ENCODE assay signal across 8 cellular contexts in genomic region chr5:107542831-107543231, GRCh38.
DNase-seq lines count a peak whose midpoint lies in the region; ATAC-seq and TF ChIP-seq lines count a peak whose summit lies in the region.

No MANE protein-coding gene starts in this region.

- no peaks in the 10 kb centered on the region for H3K36me3 Mint-ChIP-seq in CD4-positive, alpha-beta memory T cell

- no peak overlapping the region for H3K4me3 Mint-ChIP-seq in CD4-positive, alpha-beta memory T cell

- no peaks in the 10 kb centered on the region for H3K9me3 ChIP-seq in testis
- no peaks in the 10 kb centered on the region for H3K9me3 ChIP-seq in CD4-positive, alpha-beta memory T cell (ENCODE audit: control insufficient read depth in 1 of 2, low read length in 2 of 2)

- 48 to 62% methylated on average over 7 of the region's 7 CpGs for WGBS in testis, 2 donors

- H2AFZ ChIP-seq in KMS-11 (ENCODE audit: low read depth) = no peak overlapping the region

- H3K36me3 ChIP-seq in KMS-11 (ENCODE audit: insufficient read depth) (no peaks in the 10 kb centered on the region), brain microvascular endothelial cell (replicated peaks) (no peaks in the 10 kb centered on the region), kidney epithelial cell (ENCODE audit: control insufficient read depth, insufficient read depth, low read length) (no peaks in the 10 kb centered on the region), testis (ENCODE audit: low read depth, missing control alignments) (no peaks in the 10 kb centered on the region)
- H3K36me3 ChIP-seq in CD4-positive, alpha-beta memory T cell (ENCODE audit: insufficient read depth, low read length) = no peaks in the 10 kb centered on the region

- H3K4me1 ChIP-seq in KMS-11 (ENCODE audit: low read depth, poor library complexity, severe bottlenecking) (peaks cover 22% of the 10 kb centered on the region), testis (peaks cover 12% of the 10 kb centered on the region)
- H3K4me1 ChIP-seq in CD4-positive, alpha-beta memory T cell (ENCODE audit: insufficient read depth, low read length) = peaks cover 4% of the 10 kb centered on the region

- DNase-seq in brain microvascular endothelial cell (peak; percentile 59), kidney epithelial cell (ENCODE audit: low read depth) (peak; percentile 67), testis (peak; percentile 51), medulla oblongata (ENCODE audit: extremely low spot score) (no peak), GM20000 (ENCODE audit: low spot score) (no peak)
- no peak for DNase-seq in CD4-positive, alpha-beta memory T cell

- H3K9me3 Mint-ChIP-seq in CD4-positive, alpha-beta memory T cell = no peaks in the 10 kb centered on the region

- TF ChIP-seq CTCF in KMS-11 (conservative IDR thresholded peaks at IDR 0.05; ENCODE audit: low read depth, low read length) (no peak), brain microvascular endothelial cell (IDR thresholded peaks at IDR 0.05; ENCODE audit: low read depth, low read length, missing control alignments) (no peak), kidney epithelial cell (IDR thresholded peaks at IDR 0.05; ENCODE audit: insufficient read depth, low read length, poor library complexity, severe bottlenecking) (no peak), testis (IDR thresholded peaks at IDR 0.05) (no peak), GM20000 (IDR thresholded peaks at IDR 0.05; ENCODE audit: extremely low read depth, missing control alignments) (no peak)

- peaks cover 0 to 1% of the 10 kb centered on the region in 2 donors for H3K27me3 Mint-ChIP-seq in CD4-positive, alpha-beta memory T cell

- no peak overlapping the region for H3K27ac ChIP-seq in KMS-11
- H3K27ac ChIP-seq in brain microvascular endothelial cell = peak overlapping the region; percentile 54
- H3K27ac ChIP-seq in testis = no peak overlapping the region
- H3K27ac ChIP-seq in CD4-positive, alpha-beta memory T cell (ENCODE audit: low read depth, low read length) = no peak overlapping the region

- no peak overlapping the region for H3K27ac Mint-ChIP-seq in CD4-positive, alpha-beta memory T cell

- no peak overlapping the region for H3K4me3 ChIP-seq in KMS-11 (IDR thresholded peaks at IDR 0.05; ENCODE audit: insufficient read depth, low read depth, low read length)
- no peak overlapping the region for H3K4me3 ChIP-seq in brain microvascular endothelial cell (ENCODE audit: low read depth, low read length)
- H3K4me3 ChIP-seq in kidney epithelial cell (ENCODE audit: low read depth, low read length) = no peak overlapping the region
- H3K4me3 ChIP-seq in testis = no peak overlapping the region
- H3K4me3 ChIP-seq in CD4-positive, alpha-beta memory T cell (ENCODE audit: low read length in 2 of 2) = no peak overlapping the region

- H3K79me2 ChIP-seq in KMS-11 (ENCODE audit: insufficient read depth, low read depth) = no peaks in the 10 kb centered on the region

- no peaks in the 10 kb centered on the region for H4K20me1 ChIP-seq in KMS-11 (ENCODE audit: insufficient read depth)

- peaks cover 5 to 10% (median 8%) of the 10 kb centered on the region in 4 donors for H3K4me1 Mint-ChIP-seq in CD4-positive, alpha-beta memory T cell

- in situ Hi-C loops in brain microvascular endothelial cell (cut with HindIII; ENCODE audit: low pct_ligation_motif_present, low sequenced_read_pairs) = no loop called here

- no peaks in the 10 kb centered on the region for H3K27me3 ChIP-seq in KMS-11 (ENCODE audit: insufficient read depth, low read depth)
- no peaks in the 10 kb centered on the region for H3K27me3 ChIP-seq in brain microvascular endothelial cell (replicated peaks)
- H3K27me3 ChIP-seq in kidney epithelial cell (ENCODE audit: control insufficient read depth, insufficient read depth, low read length) = no peaks in the 10 kb centered on the region
- H3K27me3 ChIP-seq in testis = no peaks in the 10 kb centered on the region
- no peaks in the 10 kb centered on the region for H3K27me3 ChIP-seq in CD4-positive, alpha-beta memory T cell (ENCODE audit: insufficient read depth, low read length)

- TF ChIP-seq POLR2A in testis (IDR thresholded peaks at IDR 0.05) = no peak

- POLR2A ChIA-PET in CD4-positive, alpha-beta memory T cell (lab: Charles Lee; ENCODE audit: partially characterized antibody) = no interaction called here

- no peak for ATAC-seq in activated CD4-positive, CD25-positive, alpha-beta regulatory T cell treated with anti-CD3 and anti-CD28 coated beads, Interleukin-2, amount 50 U/mL, for 24 hours

- peak overlapping the region; percentile 33; the same call in 1 of the 2 replicates for H3K4me2 ChIP-seq in KMS-11

- intact Hi-C loops in testis (cut with DNase I; ENCODE audit: low total_unique reads) = no loop called here
- intact Hi-C loops in CD4-positive, alpha-beta memory T cell (cut with micrococcal nuclease) = no loop called here

- CTCF ChIA-PET in CD4-positive, alpha-beta memory T cell (lab: Charles Lee; ENCODE audit: partially characterized antibody) = no interaction called here

- no peak overlapping the region for H3K9ac ChIP-seq in KMS-11

Comparison
In these comparisons a context has a peak if more than half of its experiments do, and no peak if none do; other contexts are left out.
1. DNase-seq: peak in brain microvascular endothelial cell (single experiment), kidney epithelial cell (single experiment) and testis (single experiment); none in CD4-positive, alpha-beta memory T cell (0 of 5), medulla oblongata (single experiment) and GM20000 (single experiment).